ENCODE assay signal across 8 cellular contexts in the genomic region with DNA sequence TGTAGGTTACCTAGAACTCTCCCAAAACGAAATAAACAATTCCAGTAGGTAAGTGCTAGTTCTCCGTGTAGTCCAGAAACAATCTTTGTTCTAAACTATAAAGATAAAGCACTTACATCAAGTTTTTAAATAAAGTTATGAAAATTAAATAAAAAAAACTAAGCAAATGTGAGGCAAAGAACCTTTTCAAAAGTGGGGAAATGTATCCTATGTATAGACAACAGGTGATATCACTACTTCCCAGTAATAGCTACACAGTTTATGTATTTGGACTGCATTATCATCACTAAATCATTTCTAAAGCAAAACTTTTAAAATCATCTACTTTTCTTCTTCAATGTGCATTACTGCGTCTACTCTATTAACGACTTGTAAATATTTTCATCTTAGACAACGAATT. TPM values are rescaled to one million over a fixed set of nuclear protein-coding genes. Genes with fewer than 3 reads are reported as not detected.
DNase-seq lines count a peak whose midpoint lies in the region; ATAC-seq lines count a peak whose summit lies in the region.

No MANE protein-coding gene starts in this region.

- peak overlapping the region; percentile 100 for H3K27ac Mint-ChIP-seq in activated CD4-positive, alpha-beta T cell treated with anti-CD3 and anti-CD28 coated beads, Interleukin-2, amount 10 ng/mL, durations not matched to agents 7 days and 5 days
- H3K27ac Mint-ChIP-seq in activated T-helper 2 cell treated with anti-CD3 and anti-CD28 coated beads, Interferon-gamma antibody, Interleukin-2, Interleukin-4, amounts not matched to agents 10 μg/mL and 5 μg/mL and 100 μg/mL, durations not matched to agents 14 hours and 24 hours and 36 hours = peak overlapping the region; percentile 97
- H3K27ac Mint-ChIP-seq in immature natural killer cell = peak overlapping the region; percentile 72 to 100 (median 99)

- POLR2A ChIA-PET in activated CD4-positive, alpha-beta T cell treated with anti-CD3 and anti-CD28 coated beads, Interleukin-2, amount 10 ng/mL, durations not matched to agents 7 days and 5 days (lab: Charles Lee) = no interaction called here

- H3K4me3 ChIP-seq in subcutaneous abdominal adipose tissue (ENCODE audit: low read depth in 1 of 5, low read length in 5 of 5) = peak overlapping the region; percentile 89 to 97 (median 94)

- H3K27ac ChIP-seq in subcutaneous abdominal adipose tissue (ENCODE audit: low read depth, low read length) = peak overlapping the region; percentile 97

- H3K27me3 ChIP-seq in subcutaneous abdominal adipose tissue (ENCODE audit: control insufficient read depth in 5 of 5, insufficient read depth in 4 of 5, low read length in 5 of 5) = no peaks in the 10 kb centered on the region

- no peaks in the 10 kb centered on the region for H3K36me3 ChIP-seq in subcutaneous abdominal adipose tissue (ENCODE audit: control insufficient read depth in 5 of 5, insufficient read depth in 5 of 5, low read length in 5 of 5)

- no peaks in the 10 kb centered on the region for H3K9me3 ChIP-seq in subcutaneous abdominal adipose tissue (ENCODE audit: control insufficient read depth in 5 of 5, low read length in 5 of 5)

- peaks cover 10% of the 10 kb centered on the region for H3K36me3 Mint-ChIP-seq in activated CD4-positive, alpha-beta T cell treated with anti-CD3 and anti-CD28 coated beads, Interleukin-2, amount 10 ng/mL, durations not matched to agents 7 days and 5 days (ENCODE audit: low read depth)
- peaks cover 30% of the 10 kb centered on the region for H3K36me3 Mint-ChIP-seq in activated T-helper 2 cell treated with anti-CD3 and anti-CD28 coated beads, Interferon-gamma antibody, Interleukin-2, Interleukin-4, amounts not matched to agents 10 μg/mL and 5 μg/mL and 100 μg/mL, durations not matched to agents 14 hours and 24 hours and 36 hours (ENCODE audit: low read depth)
- no peaks in the 10 kb centered on the region for H3K36me3 Mint-ChIP-seq in immature natural killer cell

- no peak for ATAC-seq in GM19455 (IDR thresholded peaks at IDR 0.05; ENCODE audit: unreplicated experiment)

- CTCF ChIA-PET in activated CD4-positive, alpha-beta T cell treated with anti-CD3 and anti-CD28 coated beads, Interleukin-2, amount 10 ng/mL, durations not matched to agents 7 days and 5 days (lab: Charles Lee) = no interaction called here

- H3K4me1 ChIP-seq in subcutaneous abdominal adipose tissue (ENCODE audit: control insufficient read depth in 5 of 5, insufficient read depth in 5 of 5, low read length in 5 of 5) = peaks cover 0 to 51% (median 46%) of the 10 kb centered on the region in 5 donors

- no peaks in the 10 kb centered on the region for H3K9me3 Mint-ChIP-seq in activated CD4-positive, alpha-beta T cell treated with anti-CD3 and anti-CD28 coated beads, Interleukin-2, amount 10 ng/mL, durations not matched to agents 7 days and 5 days
- no peaks in the 10 kb centered on the region for H3K9me3 Mint-ChIP-seq in activated T-helper 2 cell treated with anti-CD3 and anti-CD28 coated beads, Interferon-gamma antibody, Interleukin-2, Interleukin-4, amounts not matched to agents 10 μg/mL and 5 μg/mL and 100 μg/mL, durations not matched to agents 14 hours and 24 hours and 36 hours
- no peaks in the 10 kb centered on the region for H3K9me3 Mint-ChIP-seq in immature natural killer cell

- peak overlapping the region; percentile 94 for H3K4me3 Mint-ChIP-seq in activated CD4-positive, alpha-beta T cell treated with anti-CD3 and anti-CD28 coated beads, Interleukin-2, amount 10 ng/mL, durations not matched to agents 7 days and 5 days
- peak overlapping the region; percentile 97 for H3K4me3 Mint-ChIP-seq in activated T-helper 2 cell treated with anti-CD3 and anti-CD28 coated beads, Interferon-gamma antibody, Interleukin-2, Interleukin-4, amounts not matched to agents 10 μg/mL and 5 μg/mL and 100 μg/mL, durations not matched to agents 14 hours and 24 hours and 36 hours (ENCODE audit: low read depth)
- peak overlapping the region; percentile 92 to 99 (median 94) for H3K4me3 Mint-ChIP-seq in immature natural killer cell

- peak overlapping the region in 4 of 5 donors; percentile 91 to 99 (median 98) for H3K9ac ChIP-seq in subcutaneous abdominal adipose tissue (ENCODE audit: low read length in 5 of 5)

- H3K4me1 Mint-ChIP-seq in activated CD4-positive, alpha-beta T cell treated with anti-CD3 and anti-CD28 coated beads, Interleukin-2, amount 10 ng/mL, durations not matched to agents 7 days and 5 days = peaks cover 44% of the 10 kb centered on the region
- H3K4me1 Mint-ChIP-seq in activated T-helper 2 cell treated with anti-CD3 and anti-CD28 coated beads, Interferon-gamma antibody, Interleukin-2, Interleukin-4, amounts not matched to agents 10 μg/mL and 5 μg/mL and 100 μg/mL, durations not matched to agents 14 hours and 24 hours and 36 hours (ENCODE audit: low read depth) = peaks cover 41% of the 10 kb centered on the region
- H3K4me1 Mint-ChIP-seq in immature natural killer cell = peaks cover 56 to 65% of the 10 kb centered on the region in 2 donors

- DNase-seq in activated CD4-positive, alpha-beta T cell treated with anti-CD3 and anti-CD28 coated beads, Interleukin-2, amount 10 ng/mL, durations not matched to agents 7 days and 5 days = no peak
- no peak for DNase-seq in activated CD4-positive, alpha-beta T cell treated with anti-CD3 and anti-CD28 coated beads, Interleukin-2, amount 50 U/mL, for 4 hours
- no peak for DNase-seq in activated T-helper 2 cell treated with anti-CD3 and anti-CD28 coated beads, Interferon-gamma antibody, Interleukin-2, Interleukin-4, amounts not matched to agents 10 μg/mL and 5 μg/mL and 100 μg/mL, durations not matched to agents 14 hours and 24 hours and 36 hours (ENCODE audit: low spot score)
- DNase-seq in immature natural killer cell (no peak), NCI-H2029 (lab: John Stamatoyannopoulos, UW) (no peak), LoVo (ENCODE audit: low spot score) (no peak)

- intact Hi-C loops in activated T-helper 2 cell treated with anti-CD3 and anti-CD28 coated beads, Interferon-gamma antibody, Interleukin-2, Interleukin-4, amounts not matched to agents 10 μg/mL and 5 μg/mL and 100 μg/mL, durations not matched to agents 14 hours and 24 hours and 36 hours (cut with micrococcal nuclease) = no loop called here

- no peaks in the 10 kb centered on the region for H3K27me3 Mint-ChIP-seq in activated CD4-positive, alpha-beta T cell treated with anti-CD3 and anti-CD28 coated beads, Interleukin-2, amount 10 ng/mL, durations not matched to agents 7 days and 5 days
- H3K27me3 Mint-ChIP-seq in activated T-helper 2 cell treated with anti-CD3 and anti-CD28 coated beads, Interferon-gamma antibody, Interleukin-2, Interleukin-4, amounts not matched to agents 10 μg/mL and 5 μg/mL and 100 μg/mL, durations not matched to agents 14 hours and 24 hours and 36 hours (ENCODE audit: low read depth) = no peaks in the 10 kb centered on the region
- H3K27me3 Mint-ChIP-seq in immature natural killer cell (ENCODE audit: low read depth in 3 of 3) = peaks cover 5 to 19% (median 6%) of the 10 kb centered on the region in 3 donors

RNA-seq across cellular contexts. Expression of gene YTHDC1, which starts 2.0 kb away (rescaled TPM):
- total RNA-seq in activated CD4-positive, alpha-beta T cell treated with anti-CD3 and anti-CD28 coated beads, Interleukin-2, amount 10 ng/mL, durations not matched to agents 7 days and 5 days = 10 to 100 TPM; 88.7 to 90.3 TPM
- 79.9 and 83.6 TPM in 2 replicates for total RNA-seq in activated T-helper 2 cell treated with anti-CD3 and anti-CD28 coated beads, Interferon-gamma antibody, Interleukin-2, Interleukin-4, amounts not matched to agents 10 μg/mL and 5 μg/mL and 100 μg/mL, durations not matched to agents 14 hours and 24 hours and 36 hours
- 10 to 100 TPM in 2 of 3 donors, 1 to 10 TPM in 1; 4.9 to 53.9 (median 24.1) TPM for polyA plus RNA-seq in immature natural killer cell
